Comparison of ENCODE assay signal across 13 cellular contexts in the genomic region with DNA sequence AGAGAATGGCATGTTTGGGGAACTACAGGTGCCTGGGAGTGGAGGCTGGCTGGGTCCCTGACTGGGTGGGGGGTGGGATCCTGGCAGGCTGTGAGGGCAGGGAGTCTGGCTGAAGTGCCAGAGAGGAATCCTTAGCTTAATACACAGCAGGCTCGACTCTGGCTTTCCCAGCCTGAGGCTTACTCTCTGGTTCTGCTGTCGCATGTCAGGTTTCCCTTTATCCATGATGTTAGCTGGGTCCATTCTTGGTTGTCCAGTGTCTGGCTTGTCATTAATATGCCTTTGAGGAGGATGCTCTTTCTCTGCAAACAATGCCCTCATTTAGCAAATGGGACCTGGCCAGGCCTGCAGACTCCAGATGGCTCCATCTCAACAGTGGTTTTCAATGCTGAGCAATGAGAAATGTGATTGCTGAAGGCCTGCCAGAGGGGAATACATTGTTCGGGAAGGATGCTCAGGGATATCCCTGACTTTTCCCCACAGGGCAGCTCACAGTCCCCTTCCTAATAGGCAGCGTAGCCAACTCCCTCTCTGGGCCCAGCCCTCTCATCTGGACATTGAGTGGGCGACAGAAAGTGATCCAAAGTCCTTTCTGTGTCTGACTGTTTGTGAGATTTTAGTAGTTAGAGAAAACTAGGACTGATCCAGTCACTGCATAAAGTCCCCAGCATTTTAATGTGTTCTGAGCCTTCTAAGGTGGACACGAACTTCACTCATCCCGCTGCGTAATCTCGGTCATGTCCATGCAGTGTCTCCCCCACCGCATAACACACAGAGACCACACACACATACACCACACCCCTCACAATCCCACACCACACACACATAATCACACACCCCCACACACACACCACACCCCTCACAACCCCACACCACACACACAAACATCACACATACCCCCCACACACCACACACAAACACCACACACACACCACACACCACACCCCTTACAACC.
DNase-seq lines count a peak whose midpoint lies in the region; ATAC-seq and TF ChIP-seq lines count a peak whose summit lies in the region.
"Had no signal": no experiment of that assay in that cellular context is flagged by ENCODE, and none has a peak within 500 bp of the region (broad histone marks: within the 10 kb centered on the region; RNA-seq: fewer than 3 reads in every experiment).

No MANE protein-coding gene starts in this region.

- ATAC-seq in SK-N-SH treated with all-trans-retinoic acid at 6 μM for 48 hours (peak; percentile 43), GM19023 (IDR thresholded peaks at IDR 0.05; ENCODE audit: unreplicated experiment) (no peak)
- ATAC-seq: gastrocnemius medialis, left ventricle myocardium superior had no signal

- DNase-seq in activated CD8-positive, alpha-beta memory T cell treated with anti-CD3 and anti-CD28 coated beads for 24 hours = peak; percentile 33
- no peak for DNase-seq in activated CD8-positive, alpha-beta memory T cell treated with anti-CD3 and anti-CD28 coated beads, Interleukin-2, amount 50 U/mL, for 4 hours
- peak in 33 of 51 donors; percentile 7 to 73 (median 27) for DNase-seq in hypothalamus (lab: John Stamatoyannopoulos, UW)
- peak; percentile 19 for DNase-seq in retina
- DNase-seq in NCI-H2227 treated with DMSO at 0.1 percent for 48 hours (lab: John Stamatoyannopoulos, UW) = no peak
- no peak for DNase-seq in kidney glomerular epithelial cell (lab: John Stamatoyannopoulos, UW)
- DNase-seq: gastrocnemius medialis; Kasumi-1; left ventricle myocardium superior; ovary; stimulated activated CD8-positive, alpha-beta memory T cell treated with anti-CD3 and anti-CD28 coated beads, Interleukin-4, amount 100 ng/mL, for 48 hours had no signal

TF ChIP-seq in SK-N-SH treated with all-trans-retinoic acid at 6 μM for 48 hours, 23 proteins besides CTCF, POLR2A, EP300 and RAD21:
- TF ChIP-seq TOX (CRISPR knock-in tag; IDR thresholded peaks at IDR 0.05; ENCODE audit: borderline replicate concordance) (no peak), ZNF70 (CRISPR knock-in tag; IDR thresholded peaks at IDR 0.05) (no peak), ISL1 (CRISPR knock-in tag; IDR thresholded peaks at IDR 0.05) (no peak), TCF4 (CRISPR knock-in tag; IDR thresholded peaks at IDR 0.05; ENCODE audit: borderline replicate concordance) (no peak), RARB (CRISPR knock-in tag; IDR thresholded peaks at IDR 0.05) (no peak)

Comparison
In these comparisons a context has a peak if more than half of its experiments do, and no peak if none do; other contexts are left out.
1. DNase-seq: peak in activated CD8-positive, alpha-beta memory T cell treated with anti-CD3 and anti-CD28 coated beads for 24 hours (single experiment), hypothalamus (33 of 51) and retina (single experiment); none in activated CD8-positive, alpha-beta memory T cell treated with anti-CD3 and anti-CD28 coated beads, Interleukin-2, amount 50 U/mL, for 4 hours (single experiment), NCI-H2227 treated with DMSO at 0.1 percent for 48 hours (single experiment) and kidney glomerular epithelial cell (single experiment).